1 cellular context compared by ENCODE assay signal in the genomic region with DNA sequence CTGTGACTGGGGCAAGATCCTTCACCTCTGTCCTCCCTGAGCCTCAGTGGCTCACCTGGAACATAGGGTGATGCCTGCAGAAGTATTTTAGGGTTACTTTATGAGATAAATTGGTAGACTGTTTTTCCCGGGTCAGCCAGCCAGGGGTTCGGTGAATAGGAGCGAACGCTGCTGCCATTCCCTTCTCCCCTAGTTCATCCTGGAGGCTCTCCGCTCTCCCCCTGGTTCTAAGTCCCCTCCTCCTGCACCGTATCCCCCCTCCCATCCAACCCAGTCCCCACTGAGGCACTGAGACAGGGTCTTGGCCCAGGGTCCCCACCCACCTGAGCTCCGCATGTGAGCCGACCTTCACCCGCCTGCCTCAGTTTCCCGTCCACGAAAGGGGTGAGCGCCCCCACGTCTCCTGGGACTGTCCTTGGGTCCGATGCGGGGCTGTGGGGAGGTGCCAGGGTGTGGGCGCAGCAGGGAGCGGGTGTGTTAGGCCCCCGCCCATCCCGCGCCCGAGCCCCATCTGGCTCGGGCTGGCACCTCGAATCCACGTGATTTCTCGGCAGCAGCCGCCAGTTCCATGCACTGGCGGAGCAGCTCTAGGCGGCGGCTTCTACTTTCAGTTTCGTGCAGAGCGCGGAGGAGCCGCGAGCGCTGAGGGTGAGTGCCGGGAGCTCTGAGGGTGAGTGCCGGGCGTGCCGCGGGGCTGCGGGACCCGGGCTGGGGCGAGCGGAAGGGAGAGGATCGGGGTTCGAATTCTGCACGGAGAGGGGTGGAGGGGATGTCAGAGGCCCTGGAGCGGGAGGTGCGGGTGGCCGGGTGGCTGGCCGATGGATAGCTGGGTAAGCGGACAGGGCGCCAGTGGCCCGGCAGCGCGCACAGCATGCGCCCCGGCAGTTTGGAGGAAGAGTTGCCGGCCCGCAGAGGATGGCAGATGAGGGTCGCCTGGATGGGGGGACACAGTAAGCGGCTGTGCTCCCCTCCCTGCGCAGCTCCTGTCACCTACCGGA.
TF ChIP-seq lines count a peak whose summit lies in the region.

NLRC5 (plus strand) TSS at position 610 of the 998 bp plus-strand sequence. CDS start 31,156 bp downstream, outside the sequence.

TF ChIP-seq in GM12878, 131 proteins besides CTCF, POLR2A, EP300 and RAD21 (continued from another document and continues in another):
- TF ChIP-seq EZH2 (IDR thresholded peaks at IDR 0.05; ENCODE audit: borderline replicate concordance, control insufficient read depth, low read depth, low read length) (no peak), ZNF687 (IDR thresholded peaks at IDR 0.05) (peak; percentile 87; the same call in 1 of the 2 replicates), NRF1 (conservative IDR thresholded peaks at IDR 0.05; ENCODE audit: low read depth, low read length) (no peak), TARDBP (IDR thresholded peaks at IDR 0.05; ENCODE audit: borderline replicate concordance) (0 out of 2 replicates have a peak, but pooled peaks have one; percentile 52), NFYA (IDR thresholded peaks at IDR 0.05; ENCODE audit: borderline replicate concordance, low read depth, low read length) (no peak), USF2 (IDR thresholded peaks at IDR 0.05; ENCODE audit: borderline replicate concordance, low read depth, low read length) (no peak), MTA3 (IDR thresholded peaks at IDR 0.05; ENCODE audit: borderline replicate concordance, low read length) (0 out of 2 replicates have a peak, but pooled peaks have one; percentile 21), TBL1XR1 (IDR thresholded peaks at IDR 0.05; ENCODE audit: low read depth, low read length) (0 out of 2 replicates have a peak, but pooled peaks have one; percentile 49), BCL3 (IDR thresholded peaks at IDR 0.05; ENCODE audit: borderline replicate concordance, insufficient read depth, low read depth, low read length, poor library complexity, severe bottlenecking) (no peak), MEF2A (IDR thresholded peaks at IDR 0.05; ENCODE audit: insufficient read depth, low read depth, low read length) (0 out of 2 replicates have a peak, but pooled peaks have one; percentile 31), ATF7 (IDR thresholded peaks at IDR 0.05; ENCODE audit: low read depth) (no peak), ZBED1 (IDR thresholded peaks at IDR 0.05; ENCODE audit: borderline replicate concordance) (no peak), MLLT1 (IDR thresholded peaks at IDR 0.05) (peak; percentile 92), MTA2 (IDR thresholded peaks at IDR 0.05; ENCODE audit: low read depth) (peak; percentile 15; the same call in 1 of the 2 replicates), BHLHE40 (IDR thresholded peaks at IDR 0.05; ENCODE audit: borderline replicate concordance in 1 of 2, low read depth in 2 of 2, low read length in 1 of 2) (peak; percentile 89 to 96), SIN3A (IDR thresholded peaks at IDR 0.05; ENCODE audit: low read depth, low read length) (peak; percentile 52), POLR2AphosphoS2 (IDR thresholded peaks at IDR 0.05; ENCODE audit: low read depth, low read length) (no peak; the same call in 1 of the 2 replicates), SMAD5 (IDR thresholded peaks at IDR 0.05; ENCODE audit: low read depth) (no peak), MYC (IDR thresholded peaks at IDR 0.05; ENCODE audit: insufficient read depth, insufficient read length, insufficient replicate concordance, low read length, severe bottlenecking) (no peak), DPF2 (IDR thresholded peaks at IDR 0.05) (peak; percentile 86), ZBTB11 (CRISPR knock-in tag; IDR thresholded peaks at IDR 0.05) (no peak), PAX8 (IDR thresholded peaks at IDR 0.05) (no peak), ASH2L (IDR thresholded peaks at IDR 0.05; ENCODE audit: borderline replicate concordance, low read depth) (peak; percentile 96), IRF4 (IDR thresholded peaks at IDR 0.05; ENCODE audit: low read depth, low read length) (no peak), CHD2 (IDR thresholded peaks at IDR 0.05; ENCODE audit: borderline replicate concordance, low read depth, low read length) (no peak), PBX3 (IDR thresholded peaks at IDR 0.05; ENCODE audit: insufficient replicate concordance, low read depth, low read length) (no peak), EGR1 (IDR thresholded peaks at IDR 0.05; ENCODE audit: borderline replicate concordance in 1 of 2, low read depth in 2 of 2, low read length in 2 of 2) (no peak)
- TF ChIP-seq, protein P1, sequence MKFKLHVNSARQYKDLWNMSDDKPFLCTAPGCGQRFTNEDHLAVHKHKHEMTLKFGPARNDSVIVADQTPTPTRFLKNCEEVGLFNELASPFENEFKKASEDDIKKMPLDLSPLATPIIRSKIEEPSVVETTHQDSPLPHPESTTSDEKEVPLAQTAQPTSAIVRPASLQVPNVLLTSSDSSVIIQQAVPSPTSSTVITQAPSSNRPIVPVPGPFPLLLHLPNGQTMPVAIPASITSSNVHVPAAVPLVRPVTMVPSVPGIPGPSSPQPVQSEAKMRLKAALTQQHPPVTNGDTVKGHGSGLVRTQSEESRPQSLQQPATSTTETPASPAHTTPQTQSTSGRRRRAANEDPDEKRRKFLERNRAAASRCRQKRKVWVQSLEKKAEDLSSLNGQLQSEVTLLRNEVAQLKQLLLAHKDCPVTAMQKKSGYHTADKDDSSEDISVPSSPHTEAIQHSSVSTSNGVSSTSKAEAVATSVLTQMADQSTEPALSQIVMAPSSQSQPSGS (IDR thresholded peaks at IDR 0.05; ENCODE audit: low read length): no peak
- TF ChIP-seq, protein P2, sequence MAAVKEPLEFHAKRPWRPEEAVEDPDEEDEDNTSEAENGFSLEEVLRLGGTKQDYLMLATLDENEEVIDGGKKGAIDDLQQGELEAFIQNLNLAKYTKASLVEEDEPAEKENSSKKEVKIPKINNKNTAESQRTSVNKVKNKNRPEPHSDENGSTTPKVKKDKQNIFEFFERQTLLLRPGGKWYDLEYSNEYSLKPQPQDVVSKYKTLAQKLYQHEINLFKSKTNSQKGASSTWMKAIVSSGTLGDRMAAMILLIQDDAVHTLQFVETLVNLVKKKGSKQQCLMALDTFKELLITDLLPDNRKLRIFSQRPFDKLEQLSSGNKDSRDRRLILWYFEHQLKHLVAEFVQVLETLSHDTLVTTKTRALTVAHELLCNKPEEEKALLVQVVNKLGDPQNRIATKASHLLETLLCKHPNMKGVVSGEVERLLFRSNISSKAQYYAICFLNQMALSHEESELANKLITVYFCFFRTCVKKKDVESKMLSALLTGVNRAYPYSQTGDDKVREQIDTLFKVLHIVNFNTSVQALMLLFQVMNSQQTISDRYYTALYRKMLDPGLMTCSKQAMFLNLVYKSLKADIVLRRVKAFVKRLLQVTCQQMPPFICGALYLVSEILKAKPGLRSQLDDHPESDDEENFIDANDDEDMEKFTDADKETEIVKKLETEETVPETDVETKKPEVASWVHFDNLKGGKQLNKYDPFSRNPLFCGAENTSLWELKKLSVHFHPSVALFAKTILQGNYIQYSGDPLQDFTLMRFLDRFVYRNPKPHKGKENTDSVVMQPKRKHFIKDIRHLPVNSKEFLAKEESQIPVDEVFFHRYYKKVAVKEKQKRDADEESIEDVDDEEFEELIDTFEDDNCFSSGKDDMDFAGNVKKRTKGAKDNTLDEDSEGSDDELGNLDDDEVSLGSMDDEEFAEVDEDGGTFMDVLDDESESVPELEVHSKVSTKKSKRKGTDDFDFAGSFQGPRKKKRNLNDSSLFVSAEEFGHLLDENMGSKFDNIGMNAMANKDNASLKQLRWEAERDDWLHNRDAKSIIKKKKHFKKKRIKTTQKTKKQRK (IDR thresholded peaks at IDR 0.05; ENCODE audit: low read depth, low read length): no peak
- TF ChIP-seq, protein P3, sequence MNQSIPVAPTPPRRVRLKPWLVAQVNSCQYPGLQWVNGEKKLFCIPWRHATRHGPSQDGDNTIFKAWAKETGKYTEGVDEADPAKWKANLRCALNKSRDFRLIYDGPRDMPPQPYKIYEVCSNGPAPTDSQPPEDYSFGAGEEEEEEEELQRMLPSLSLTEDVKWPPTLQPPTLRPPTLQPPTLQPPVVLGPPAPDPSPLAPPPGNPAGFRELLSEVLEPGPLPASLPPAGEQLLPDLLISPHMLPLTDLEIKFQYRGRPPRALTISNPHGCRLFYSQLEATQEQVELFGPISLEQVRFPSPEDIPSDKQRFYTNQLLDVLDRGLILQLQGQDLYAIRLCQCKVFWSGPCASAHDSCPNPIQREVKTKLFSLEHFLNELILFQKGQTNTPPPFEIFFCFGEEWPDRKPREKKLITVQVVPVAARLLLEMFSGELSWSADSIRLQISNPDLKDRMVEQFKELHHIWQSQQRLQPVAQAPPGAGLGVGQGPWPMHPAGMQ (IDR thresholded peaks at IDR 0.05; ENCODE audit: borderline replicate concordance): no peak
